12 cellular contexts compared by ENCODE assay signal in genomic region chr3:14204605-14205284, GRCh38. TPM values are rescaled to one million over a fixed set of nuclear protein-coding genes. Genes with fewer than 3 reads are reported as not detected.
DNase-seq lines count a peak whose midpoint lies in the region; ATAC-seq lines count a peak whose summit lies in the region.
"Had no signal": no experiment of that assay in that cellular context is flagged by ENCODE, and none has a peak within 500 bp of the region (broad histone marks: within the 10 kb centered on the region; RNA-seq: fewer than 3 reads in every experiment).

No MANE protein-coding gene starts in this region.

- no peak overlapping the region for H2AFZ ChIP-seq in GM23248
- H2AFZ ChIP-seq in trophoblast cell (ENCODE audit: insufficient read depth, low read length, poor library complexity), result peak overlapping the region; percentile 10

- DNase-seq in GM23248 (peak; percentile 46), SKM-1 treated with dmso at 0.1 percent for 144 hours (lab: John Stamatoyannopoulos, UW; ENCODE audit: unreplicated experiment) (peak; percentile 63), Right ventricle myocardium superior (no peak), trophoblast cell (peak; percentile 42 to 82), NCI-H146 treated with DMSO at 0.1 percent for 48 hours (lab: John Stamatoyannopoulos, UW; ENCODE audit: unreplicated experiment) (no peak), NCI-H524 treated with DMSO at 0.1 percent for 48 hours (lab: John Stamatoyannopoulos, UW) (no peak), KG1 (lab: John Stamatoyannopoulos, UW) (no peak)
- DNase-seq: activated CD8-positive, alpha-beta T cell treated with anti-CD3 and anti-CD28 coated beads for 36 hours; anterior cingulate cortex; CD4-positive, alpha-beta memory T cell; NCI-H1417 treated with DMSO at 0.1 percent for 48 hours had no signal

- no peak overlapping the region for H3K9ac ChIP-seq in GM23248
- no peak overlapping the region for H3K9ac ChIP-seq in trophoblast cell (ENCODE audit: low read length)

- H3K18ac ChIP-seq in trophoblast cell (ENCODE audit: low read length), result peak overlapping the region; percentile 49

- H2AK5ac ChIP-seq in trophoblast cell (ENCODE audit: low read length), result peak overlapping the region; percentile 86

- WGBS in GM23248 (ENCODE audit: low coverage in 1 of 2, low lambda C conversion rate in 2 of 2, missing lambda C conversion rate in 2 of 2), 2 experiments, result 54 to 55% methylated on average over 10 of the region's 10 CpGs
- no CpG with 5 or more reads among the region's 10 CpGs for WGBS in trophoblast cell (ENCODE audit: extremely low coverage, insufficient coverage, insufficient read length)

- in situ Hi-C loops in GM23248 (cut with MboI), result loop anchor here (5.0 kb wide), 1 partner anchor 263 kb away; no protein-coding TSS in a partner anchor

- H3K23ac ChIP-seq in trophoblast cell (ENCODE audit: low read length), result no peak overlapping the region

- no peaks in the 10 kb centered on the region for H3K9me2 ChIP-seq in GM23248 (ENCODE audit: insufficient read depth)

- H3K27ac ChIP-seq in GM23248 (no peak overlapping the region), trophoblast cell (ENCODE audit: low read depth, low read length) (peak overlapping the region; percentile 10)

- H4K8ac ChIP-seq in trophoblast cell (ENCODE audit: low read depth, low read length), result peak overlapping the region; percentile 40

- peak overlapping the region; percentile 87 for H2BK5ac ChIP-seq in trophoblast cell (ENCODE audit: low read depth, low read length, poor library complexity)

- H4K20me1 ChIP-seq in GM23248 (ENCODE audit: insufficient read depth), result no peaks in the 10 kb centered on the region

- H3K9me3 ChIP-seq in GM23248 (ENCODE audit: low read depth) (no peaks in the 10 kb centered on the region), trophoblast cell (ENCODE audit: insufficient read depth, low read depth, low read length) (no peaks in the 10 kb centered on the region)

- peak overlapping the region; percentile 91 for H2BK120ac ChIP-seq in trophoblast cell (ENCODE audit: insufficient read depth, low read length, poor library complexity)

- 0 out of 2 replicates have a peak, but pooled peaks cover 12% of the 10 kb centered on the region for H3F3A ChIP-seq in GM23248 (ENCODE audit: insufficient read depth)

- intact Hi-C loops in Right ventricle myocardium superior (cut with DNase I), result loop anchor here (5.0 kb wide), 1 partner anchor 58 kb away; no protein-coding TSS in a partner anchor

- peak overlapping the region; percentile 10 for H3K4me2 ChIP-seq in GM23248 (ENCODE audit: unreplicated experiment)
- no peak overlapping the region for H3K4me2 ChIP-seq in trophoblast cell (ENCODE audit: low read length)

- peak overlapping the region; percentile 95 for H2BK12ac ChIP-seq in trophoblast cell (ENCODE audit: low read length)

- H4K12ac ChIP-seq in trophoblast cell (ENCODE audit: low read depth, low read length), result no peak overlapping the region

- peak; percentile 82 for ATAC-seq in Right ventricle myocardium superior (ENCODE audit: poor library complexity)
- no peak for ATAC-seq in HG02642 (IDR thresholded peaks at IDR 0.05; ENCODE audit: poor library complexity, unreplicated experiment)
- ATAC-seq: activated CD8-positive, alpha-beta T cell treated with anti-CD3 and anti-CD28 coated beads for 36 hours had no signal

- H3K4me1 ChIP-seq in GM23248 (ENCODE audit: insufficient read depth), result peaks cover 40% of the 10 kb centered on the region
- H3K4me1 ChIP-seq in trophoblast cell (ENCODE audit: control insufficient read depth in 1 of 2, insufficient read depth in 2 of 2, low read length in 2 of 2), result peaks cover 37 to 47% of the 10 kb centered on the region in 2 experiments

- H3K79me2 ChIP-seq in GM23248 (ENCODE audit: insufficient read depth), result no peaks in the 10 kb centered on the region
- peaks cover 2% of the 10 kb centered on the region for H3K79me2 ChIP-seq in trophoblast cell (ENCODE audit: control insufficient read depth, insufficient read depth, low read length, poor library complexity)

- H3K27me3 ChIP-seq in GM23248 (replicated peaks; ENCODE audit: insufficient read depth) (no peaks in the 10 kb centered on the region), trophoblast cell (ENCODE audit: insufficient read depth, low read length) (no peaks in the 10 kb centered on the region)

- H4K91ac ChIP-seq in trophoblast cell (ENCODE audit: low read depth, low read length), result peak overlapping the region; percentile 92

- H3K4ac ChIP-seq in trophoblast cell (ENCODE audit: low read depth, low read length), result peak overlapping the region; percentile 56

- H3K14ac ChIP-seq in trophoblast cell (ENCODE audit: low read length), result peak overlapping the region; percentile 55

- H3K79me1 ChIP-seq in trophoblast cell (ENCODE audit: low read length), result peaks cover 34% of the 10 kb centered on the region

- H3K36me3 ChIP-seq in GM23248 (ENCODE audit: low read depth), result no peaks in the 10 kb centered on the region
- peaks cover under 1 to 2% of the 10 kb centered on the region in 2 experiments for H3K36me3 ChIP-seq in trophoblast cell (ENCODE audit: control insufficient read depth in 1 of 2, insufficient read depth in 2 of 2, low read length in 2 of 2)

- H3K4me3 ChIP-seq in GM23248, result no peak overlapping the region
- H3K4me3 ChIP-seq in trophoblast cell (ENCODE audit: low read depth, low read length), result no peak overlapping the region

RNA-seq across cellular contexts. Expression of gene LSM3, which starts 26.1 kb away (rescaled TPM):
- 9.4 and 10.4 TPM in 2 replicates for total RNA-seq in GM23248 (2014; rRNA removed; shearing (Covaris generic))
- polyA plus RNA-seq in GM23248 (2016; fragmentation: Nextera tagmentation; extraction: Ambion mirVana), result 32.3 and 32.4 TPM in 2 replicates
- total RNA-seq in Right ventricle myocardium superior, result 16.8 TPM
- polyA plus RNA-seq in trophoblast cell (2013), result 30.7 and 31.4 TPM in 2 replicates

RNA-seq across cellular contexts. Expression of gene XPC, which starts 26.3 kb away (rescaled TPM):
- 62.1 and 76.4 TPM in 2 replicates for total RNA-seq in GM23248 (2014; rRNA removed; shearing (Covaris generic))
- polyA plus RNA-seq in GM23248 (2016; fragmentation: Nextera tagmentation; extraction: Ambion mirVana), result 42.4 and 44.1 TPM in 2 replicates
- total RNA-seq in Right ventricle myocardium superior, result 7.7 TPM
- 26.3 and 26.6 TPM in 2 replicates for polyA plus RNA-seq in trophoblast cell (2013)

Comparison
In these comparisons a context has a peak if more than half of its experiments do, and no peak if none do; other contexts are left out.
1. DNase-seq: peak in GM23248 (single experiment), SKM-1 treated with dmso at 0.1 percent for 144 hours (single experiment) and trophoblast cell (2 of 2); none in Right ventricle myocardium superior (single experiment), NCI-H146 treated with DMSO at 0.1 percent for 48 hours (single experiment), NCI-H524 treated with DMSO at 0.1 percent for 48 hours (single experiment) and KG1 (single experiment).